Comparison of ENCODE assay signal across 22 cellular contexts in the genomic region with DNA sequence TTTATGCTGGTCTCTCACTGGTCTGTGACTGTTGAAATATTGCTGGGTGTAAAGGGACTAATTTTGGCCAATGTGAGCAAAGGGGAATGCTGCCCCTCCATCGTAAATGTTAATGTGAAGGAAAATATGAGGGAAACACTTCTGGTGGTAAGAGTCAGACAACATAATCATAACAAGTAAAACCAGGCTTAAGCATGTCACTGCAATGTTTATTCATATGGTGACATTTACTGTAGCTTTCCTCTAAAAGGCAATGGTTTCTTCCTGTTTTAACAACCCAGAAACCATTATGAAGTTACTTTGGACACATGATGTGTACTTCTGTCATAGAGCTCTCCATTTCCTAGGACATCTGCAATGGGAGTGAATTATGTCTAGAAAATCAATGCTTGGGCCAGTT.
"Had no signal": no experiment of that assay in that cellular context is flagged by ENCODE, and none has a peak within 500 bp of the region (broad histone marks: within the 10 kb centered on the region; RNA-seq: fewer than 3 reads in every experiment).

No MANE protein-coding gene starts in this region.

- H3K4me3 ChIP-seq: suprapubic skin, tibial nerve had no signal

- H3K4me1 ChIP-seq: suprapubic skin had no signal

- FAIRE-seq: endometrium, urothelium cell line had no signal

- H3K27ac ChIP-seq: suprapubic skin, tibial nerve had no signal

- H3K36me3 ChIP-seq: suprapubic skin, tibial nerve had no signal

- H3K9me3 ChIP-seq: suprapubic skin, tibial nerve had no signal

- H3K4me1 Mint-ChIP-seq: activated T-helper 17 cell treated with anti-CD3 and anti-CD28 coated beads, Interleukin-2, amount 50 U/mL, for 72 hours; T-cell had no signal

- H3K36me3 Mint-ChIP-seq: activated naive CD4-positive, alpha-beta T cell treated with anti-CD3 and anti-CD28 coated beads, Interleukin-2, amount 50 U/mL, for 72 hours; brain; T-cell had no signal

- H3K4me3 Mint-ChIP-seq: activated T-cell treated with anti-CD3 and anti-CD28 coated beads, Interleukin-2, amount 50 U/mL, for 24 hours; activated T-helper 17 cell treated with anti-CD3 and anti-CD28 coated beads, Interleukin-2, amount 50 U/mL, for 72 hours; dendritic cell treated with granulocyte-macrophage colony-stimulating factor and Interleukin-4, amounts not matched to agents 40 ng/mL and 50 ng/mL, for 4 days; stimulated activated naive CD8-positive, alpha-beta T cell treated with anti-CD3 and anti-CD28 coated beads, Interleukin-15, Interleukin-2, amounts not matched to agents 100 ng/mL and 50 ng/mL, for 24 hours; T-cell; T-helper 2 cell treated with Interferon-gamma antibody and Interleukin-4, amounts not matched to agents 5 μg/mL and 100 μg/mL, for 36 hours had no signal

- H3K27ac Mint-ChIP-seq: activated naive CD4-positive, alpha-beta T cell treated with anti-CD3 and anti-CD28 coated beads, Interleukin-2, amount 50 U/mL, for 72 hours; activated T-cell treated with anti-CD3 and anti-CD28 coated beads, Interleukin-2, amount 50 U/mL, for 24 hours; activated T-helper 17 cell treated with anti-CD3 and anti-CD28 coated beads, Interleukin-2, amount 50 U/mL, for 72 hours; dendritic cell treated with granulocyte-macrophage colony-stimulating factor and Interleukin-4, amounts not matched to agents 40 ng/mL and 50 ng/mL, for 4 days; stimulated activated naive CD8-positive, alpha-beta T cell treated with anti-CD3 and anti-CD28 coated beads, Interleukin-15, Interleukin-2, amounts not matched to agents 100 ng/mL and 50 ng/mL, for 24 hours; T-cell; T-helper 2 cell treated with Interferon-gamma antibody and Interleukin-4, amounts not matched to agents 5 μg/mL and 100 μg/mL, for 36 hours had no signal

- H3K27me3 ChIP-seq: suprapubic skin, tibial nerve had no signal

- H3K27me3 Mint-ChIP-seq: brain; dendritic cell treated with granulocyte-macrophage colony-stimulating factor and Interleukin-4, amounts not matched to agents 40 ng/mL and 50 ng/mL, for 4 days had no signal

- DNase-seq: activated CD8-positive, alpha-beta memory T cell treated with anti-CD3 and anti-CD28 coated beads, Interleukin-2, amount 50 U/mL, for 4 hours; activated T-cell treated with anti-CD3 and anti-CD28 coated beads, Interleukin-2, amount 50 U/mL, for 24 hours; aorta; caudate nucleus; effector CD4-positive, alpha-beta T cell; foreskin melanocyte; glutamatergic neuron; hippocampal formation; left ventricle myocardium superior; mammary epithelial cell; stimulated activated CD4-positive, alpha-beta T cell treated with anti-CD3 and anti-CD28 coated beads, Interleukin-4, amount 100 ng/mL, for 4 hours; T-cell had no signal

- ATAC-seq: activated naive CD4-positive, alpha-beta T cell treated with anti-CD3 and anti-CD28 coated beads, Interleukin-2, amount 50 U/mL, for 72 hours; activated T-helper 17 cell treated with anti-CD3 and anti-CD28 coated beads, Interleukin-2, amount 50 U/mL, for 72 hours; left ventricle myocardium superior; T-cell had no signal

- H3K9me3 Mint-ChIP-seq: activated naive CD4-positive, alpha-beta T cell treated with anti-CD3 and anti-CD28 coated beads, Interleukin-2, amount 50 U/mL, for 72 hours; activated T-cell treated with anti-CD3 and anti-CD28 coated beads, Interleukin-2, amount 50 U/mL, for 24 hours; activated T-helper 17 cell treated with anti-CD3 and anti-CD28 coated beads, Interleukin-2, amount 50 U/mL, for 72 hours; dendritic cell treated with granulocyte-macrophage colony-stimulating factor and Interleukin-4, amounts not matched to agents 40 ng/mL and 50 ng/mL, for 4 days; stimulated activated naive CD8-positive, alpha-beta T cell treated with anti-CD3 and anti-CD28 coated beads, Interleukin-15, Interleukin-2, amounts not matched to agents 100 ng/mL and 50 ng/mL, for 24 hours; T-cell; T-helper 2 cell treated with Interferon-gamma antibody and Interleukin-4, amounts not matched to agents 5 μg/mL and 100 μg/mL, for 36 hours had no signal
